1 cellular context compared by ENCODE assay signal in genomic region chr3:25558106-25558505, GRCh38.
TF ChIP-seq lines count a peak whose summit lies in the region.

No MANE protein-coding gene starts in this region.

TF ChIP-seq in IMR-90, 13 proteins besides CTCF, POLR2A, EP300 and RAD21:
- TF ChIP-seq MAFK (IDR thresholded peaks at IDR 0.05; ENCODE audit: low read depth, low read length) (no peak), BHLHE40 (IDR thresholded peaks at IDR 0.05; ENCODE audit: low read depth, low read length) (no peak), MAZ (IDR thresholded peaks at IDR 0.05; ENCODE audit: borderline replicate concordance, low read depth, low read length) (no peak), RCOR1 (IDR thresholded peaks at IDR 0.05; ENCODE audit: insufficient replicate concordance, low read length) (no peak), ELK1 (IDR thresholded peaks at IDR 0.05; ENCODE audit: borderline replicate concordance, low read depth, low read length) (no peak), USF2 (IDR thresholded peaks at IDR 0.05; ENCODE audit: low read depth, low read length) (no peak), MXI1 (IDR thresholded peaks at IDR 0.05; ENCODE audit: borderline replicate concordance, low read depth, low read length) (no peak), CEBPB (IDR thresholded peaks at IDR 0.05; ENCODE audit: low read depth, low read length) (no peak)
